ENCODE assay signal across 2 cellular contexts in genomic region chr4:134028411-134028810, GRCh38.
TF ChIP-seq lines count a peak whose summit lies in the region.

No MANE protein-coding gene starts in this region.

TF ChIP-seq in A549, 52 proteins besides CTCF, POLR2A, EP300 and RAD21 (continued from another document):
- TF ChIP-seq, protein P1, sequence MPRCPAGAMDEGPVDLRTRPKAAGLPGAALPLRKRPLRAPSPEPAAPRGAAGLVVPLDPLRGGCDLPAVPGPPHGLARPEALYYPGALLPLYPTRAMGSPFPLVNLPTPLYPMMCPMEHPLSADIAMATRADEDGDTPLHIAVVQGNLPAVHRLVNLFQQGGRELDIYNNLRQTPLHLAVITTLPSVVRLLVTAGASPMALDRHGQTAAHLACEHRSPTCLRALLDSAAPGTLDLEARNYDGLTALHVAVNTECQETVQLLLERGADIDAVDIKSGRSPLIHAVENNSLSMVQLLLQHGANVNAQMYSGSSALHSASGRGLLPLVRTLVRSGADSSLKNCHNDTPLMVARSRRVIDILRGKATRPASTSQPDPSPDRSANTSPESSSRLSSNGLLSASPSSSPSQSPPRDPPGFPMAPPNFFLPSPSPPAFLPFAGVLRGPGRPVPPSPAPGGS (IDR thresholded peaks at IDR 0.05) = no peak
- TF ChIP-seq CHD4 (IDR thresholded peaks at IDR 0.05; ENCODE audit: borderline replicate concordance) (no peak), ESRRA (IDR thresholded peaks at IDR 0.05; ENCODE audit: borderline replicate concordance, low read length) (no peak), ZC3H11A (IDR thresholded peaks at IDR 0.05) (no peak)
- TF ChIP-seq, protein P2, sequence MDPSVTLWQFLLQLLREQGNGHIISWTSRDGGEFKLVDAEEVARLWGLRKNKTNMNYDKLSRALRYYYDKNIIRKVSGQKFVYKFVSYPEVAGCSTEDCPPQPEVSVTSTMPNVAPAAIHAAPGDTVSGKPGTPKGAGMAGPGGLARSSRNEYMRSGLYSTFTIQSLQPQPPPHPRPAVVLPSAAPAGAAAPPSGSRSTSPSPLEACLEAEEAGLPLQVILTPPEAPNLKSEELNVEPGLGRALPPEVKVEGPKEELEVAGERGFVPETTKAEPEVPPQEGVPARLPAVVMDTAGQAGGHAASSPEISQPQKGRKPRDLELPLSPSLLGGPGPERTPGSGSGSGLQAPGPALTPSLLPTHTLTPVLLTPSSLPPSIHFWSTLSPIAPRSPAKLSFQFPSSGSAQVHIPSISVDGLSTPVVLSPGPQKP (IDR thresholded peaks at IDR 0.05; ENCODE audit: low read depth, low read length) = no peak

TF ChIP-seq in GM23338, 12 proteins besides CTCF, POLR2A, EP300 and RAD21:
- TF ChIP-seq, protein P3, sequence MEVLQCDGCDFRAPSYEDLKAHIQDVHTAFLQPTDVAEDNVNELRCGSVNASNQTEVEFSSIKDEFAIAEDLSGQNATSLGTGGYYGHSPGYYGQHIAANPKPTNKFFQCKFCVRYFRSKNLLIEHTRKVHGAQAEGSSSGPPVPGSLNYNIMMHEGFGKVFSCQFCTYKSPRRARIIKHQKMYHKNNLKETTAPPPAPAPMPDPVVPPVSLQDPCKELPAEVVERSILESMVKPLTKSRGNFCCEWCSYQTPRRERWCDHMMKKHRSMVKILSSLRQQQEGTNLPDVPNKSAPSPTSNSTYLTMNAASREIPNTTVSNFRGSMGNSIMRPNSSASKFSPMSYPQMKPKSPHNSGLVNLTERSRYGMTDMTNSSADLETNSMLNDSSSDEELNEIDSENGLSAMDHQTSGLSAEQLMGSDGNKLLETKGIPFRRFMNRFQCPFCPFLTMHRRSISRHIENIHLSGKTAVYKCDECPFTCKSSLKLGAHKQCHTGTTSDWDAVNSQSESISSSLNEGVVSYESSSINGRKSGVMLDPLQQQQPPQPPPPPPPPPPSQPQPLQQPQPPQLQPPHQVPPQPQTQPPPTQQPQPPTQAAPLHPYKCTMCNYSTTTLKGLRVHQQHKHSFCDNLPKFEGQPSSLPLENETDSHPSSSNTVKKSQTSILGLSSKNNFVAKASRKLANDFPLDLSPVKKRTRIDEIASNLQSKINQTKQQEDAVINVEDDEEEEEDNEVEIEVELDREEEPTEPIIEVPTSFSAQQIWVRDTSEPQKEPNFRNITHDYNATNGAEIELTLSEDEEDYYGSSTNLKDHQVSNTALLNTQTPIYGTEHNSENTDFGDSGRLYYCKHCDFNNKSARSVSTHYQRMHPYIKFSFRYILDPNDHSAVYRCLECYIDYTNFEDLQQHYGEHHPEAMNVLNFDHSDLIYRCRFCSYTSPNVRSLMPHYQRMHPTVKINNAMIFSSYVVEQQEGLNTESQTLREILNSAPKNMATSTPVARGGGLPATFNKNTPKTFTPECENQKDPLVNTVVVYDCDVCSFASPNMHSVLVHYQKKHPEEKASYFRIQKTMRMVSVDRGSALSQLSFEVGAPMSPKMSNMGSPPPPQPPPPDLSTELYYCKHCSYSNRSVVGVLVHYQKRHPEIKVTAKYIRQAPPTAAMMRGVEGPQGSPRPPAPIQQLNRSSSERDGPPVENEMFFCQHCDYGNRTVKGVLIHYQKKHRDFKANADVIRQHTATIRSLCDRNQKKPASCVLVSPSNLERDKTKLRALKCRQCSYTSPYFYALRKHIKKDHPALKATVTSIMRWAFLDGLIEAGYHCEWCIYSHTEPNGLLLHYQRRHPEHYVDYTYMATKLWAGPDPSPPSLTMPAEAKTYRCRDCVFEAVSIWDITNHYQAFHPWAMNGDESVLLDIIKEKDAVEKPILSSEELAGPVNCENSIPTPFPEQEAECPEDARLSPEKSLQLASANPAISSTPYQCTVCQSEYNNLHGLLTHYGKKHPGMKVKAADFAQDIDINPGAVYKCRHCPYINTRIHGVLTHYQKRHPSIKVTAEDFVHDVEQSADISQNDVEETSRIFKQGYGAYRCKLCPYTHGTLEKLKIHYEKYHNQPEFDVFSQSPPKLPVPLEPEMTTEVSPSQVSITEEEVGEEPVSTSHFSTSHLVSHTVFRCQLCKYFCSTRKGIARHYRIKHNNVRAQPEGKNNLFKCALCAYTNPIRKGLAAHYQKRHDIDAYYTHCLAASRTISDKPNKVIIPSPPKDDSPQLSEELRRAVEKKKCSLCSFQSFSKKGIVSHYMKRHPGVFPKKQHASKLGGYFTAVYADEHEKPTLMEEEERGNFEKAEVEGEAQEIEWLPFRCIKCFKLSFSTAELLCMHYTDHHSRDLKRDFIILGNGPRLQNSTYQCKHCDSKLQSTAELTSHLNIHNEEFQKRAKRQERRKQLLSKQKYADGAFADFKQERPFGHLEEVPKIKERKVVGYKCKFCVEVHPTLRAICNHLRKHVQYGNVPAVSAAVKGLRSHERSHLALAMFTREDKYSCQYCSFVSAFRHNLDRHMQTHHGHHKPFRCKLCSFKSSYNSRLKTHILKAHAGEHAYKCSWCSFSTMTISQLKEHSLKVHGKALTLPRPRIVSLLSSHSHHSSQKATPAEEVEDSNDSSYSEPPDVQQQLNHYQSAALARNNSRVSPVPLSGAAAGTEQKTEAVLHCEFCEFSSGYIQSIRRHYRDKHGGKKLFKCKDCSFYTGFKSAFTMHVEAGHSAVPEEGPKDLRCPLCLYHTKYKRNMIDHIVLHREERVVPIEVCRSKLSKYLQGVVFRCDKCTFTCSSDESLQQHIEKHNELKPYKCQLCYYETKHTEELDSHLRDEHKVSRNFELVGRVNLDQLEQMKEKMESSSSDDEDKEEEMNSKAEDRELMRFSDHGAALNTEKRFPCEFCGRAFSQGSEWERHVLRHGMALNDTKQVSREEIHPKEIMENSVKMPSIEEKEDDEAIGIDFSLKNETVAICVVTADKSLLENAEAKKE (CRISPR knock-in tag; IDR thresholded peaks at IDR 0.05) = no peak
- TF ChIP-seq EZH2phosphoT487 (IDR thresholded peaks at IDR 0.05; ENCODE audit: unreplicated experiment) = no peak
- TF ChIP-seq POLR2AphosphoS5 (IDR thresholded peaks at IDR 0.05; ENCODE audit: low read depth) = no peak
- TF ChIP-seq ZNF114 (CRISPR knock-in tag; IDR thresholded peaks at IDR 0.05) = no peak
- TF ChIP-seq ETS1 (IDR thresholded peaks at IDR 0.05) = no peak
